26 cellular contexts compared by ENCODE assay signal in genomic region chr3:29701326-29701983, GRCh38.
"Had no signal": no experiment of that assay in that cellular context is flagged by ENCODE, and none has a peak within 500 bp of the region (broad histone marks: within the 10 kb centered on the region; RNA-seq: fewer than 3 reads in every experiment).

No MANE protein-coding gene starts in this region.

- H3K27ac ChIP-seq: adrenal gland, SJCRH30, VCaP had no signal

- H3K4me1 ChIP-seq: adrenal gland, SJCRH30 had no signal

- H3K9ac ChIP-seq: SK-N-SH had no signal

- FAIRE-seq: K562 had no signal

- H3K27me3 ChIP-seq: adrenal gland, SJCRH30 had no signal

- H3K9me3 ChIP-seq: adrenal gland, SJCRH30, SK-N-SH had no signal

- H3K4me2 ChIP-seq: SK-N-SH had no signal

- H3K36me3 ChIP-seq: adrenal gland, SJCRH30 had no signal

- H3K9me2 ChIP-seq: SK-N-SH had no signal

- ATAC-seq: activated CD4-positive, alpha-beta T cell treated with anti-CD3 and anti-CD28 coated beads for 36 hours; activated T-helper 17 cell treated with anti-CD3 and anti-CD28 coated beads, Interleukin-2, amount 50 U/mL, for 72 hours; K562; Right ventricle myocardium inferior had no signal

- DNase-seq: activated CD4-positive, alpha-beta memory T cell treated with anti-CD3 and anti-CD28 coated beads, Interleukin-2, amount 10 ng/mL, durations not matched to agents 7 days and 5 days; activated CD4-positive, alpha-beta T cell treated with anti-CD3 and anti-CD28 coated beads for 36 hours; activated CD4-positive, alpha-beta T cell treated with anti-CD3 and anti-CD28 coated beads, Interleukin-2, amount 50 U/mL, for 1 hour; activated CD4-positive, CD25-positive, alpha-beta regulatory T cell; activated gamma-delta T cell; activated naive CD4-positive, alpha-beta T cell treated with anti-CD3 and anti-CD28 coated beads for 36 hours; activated naive CD8-positive, alpha-beta T cell treated with anti-CD3 and anti-CD28 coated beads, Interleukin-2, amount 10 ng/mL, durations not matched to agents 7 days and 5 days; activated T-cell treated with anti-CD3 and anti-CD28 coated beads for 4 hours; activated T-cell treated with anti-CD3 and anti-CD28 coated beads, Interleukin-2, amount 50 U/mL, for 48 hours; adrenal gland; anterior cingulate cortex; Kasumi-1; NCI-H1105 treated with DMSO at 0.1 percent for 48 hours; NCI-H1436 treated with DMSO at 0.1 percent for 48 hours; NCI-H187 treated with DMSO at 0.1 percent for 48 hours; NCI-H2081 treated with DMSO at 0.1 percent for 48 hours; NCI-H2227 treated with DMSO at 0.1 percent for 48 hours; NCI-H446 treated with DMSO at 0.1 percent for 48 hours; NCI-H524 treated with DMSO at 0.1 percent for 48 hours; NCI-H82; SJCRH30; SK-N-SH had no signal

- H3K4me3 ChIP-seq: adrenal gland, K562, SJCRH30 had no signal
